21 cellular contexts compared by ENCODE assay signal in the genomic region with DNA sequence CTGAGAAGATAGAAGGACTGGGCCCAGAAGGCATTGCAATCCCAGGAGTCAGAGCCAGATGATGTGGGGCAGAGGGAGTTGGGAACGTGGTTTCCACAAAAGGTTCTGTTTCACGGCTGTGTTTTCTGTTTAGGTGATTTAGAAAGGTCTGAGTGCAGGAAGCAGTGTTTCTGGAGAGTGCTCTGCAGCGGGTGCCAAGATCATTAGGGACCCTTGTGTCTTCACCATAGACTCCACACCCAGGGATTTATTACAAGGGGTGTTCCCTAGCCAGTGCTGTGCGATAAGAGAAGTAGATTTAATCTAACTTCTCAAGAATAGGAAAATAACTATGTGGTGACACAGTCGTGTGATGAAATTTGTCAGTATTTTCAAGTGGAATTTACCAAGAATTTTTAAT.
"Had no signal": no experiment of that assay in that cellular context is flagged by ENCODE, and none has a peak within 500 bp of the region (broad histone marks: within the 10 kb centered on the region; RNA-seq: fewer than 3 reads in every experiment).

No MANE protein-coding gene starts in this region.

- ATAC-seq: HepG2 had no signal

- H3K36me3 ChIP-seq: MG63, SJSA1 had no signal

- DNase-seq: IMR-90, Karpas-422, KG1, MG63, NCI-H1105, NCI-H1436, NCI-H187, NCI-H2081, NCI-H2107, NCI-H2171 treated with DMSO at 0.1 percent for 48 hours, NCI-H345, NCI-H446 treated with DMSO at 0.1 percent for 48 hours, NCI-H524, NCI-H526 treated with DMSO at 0.1 percent for 48 hours, NCI-H774, Right ventricle myocardium superior, RPMI8226, SIG-M5 had no signal

- H3K27me3 ChIP-seq: MG63, SJSA1 had no signal

- H3K27ac ChIP-seq: SJSA1, SK-N-MC had no signal

- H3K9me3 ChIP-seq: MG63 had no signal

- H3K4me3 ChIP-seq: MG63, SJSA1, SK-N-MC had no signal
